In genomic region chr1:17520041-17520440, GRCh38 we compare ENCODE assay signal across 1 cellular context.
TF ChIP-seq lines count a peak whose summit lies in the region.

No MANE protein-coding gene starts in this region.

TF ChIP-seq in IMR-90, 13 proteins besides CTCF, POLR2A, EP300 and RAD21 (continued from another document):
- no peak for TF ChIP-seq ELK1 (IDR thresholded peaks at IDR 0.05; ENCODE audit: borderline replicate concordance, low read depth, low read length)
